1 cellular context compared by ENCODE assay signal in the genomic region with DNA sequence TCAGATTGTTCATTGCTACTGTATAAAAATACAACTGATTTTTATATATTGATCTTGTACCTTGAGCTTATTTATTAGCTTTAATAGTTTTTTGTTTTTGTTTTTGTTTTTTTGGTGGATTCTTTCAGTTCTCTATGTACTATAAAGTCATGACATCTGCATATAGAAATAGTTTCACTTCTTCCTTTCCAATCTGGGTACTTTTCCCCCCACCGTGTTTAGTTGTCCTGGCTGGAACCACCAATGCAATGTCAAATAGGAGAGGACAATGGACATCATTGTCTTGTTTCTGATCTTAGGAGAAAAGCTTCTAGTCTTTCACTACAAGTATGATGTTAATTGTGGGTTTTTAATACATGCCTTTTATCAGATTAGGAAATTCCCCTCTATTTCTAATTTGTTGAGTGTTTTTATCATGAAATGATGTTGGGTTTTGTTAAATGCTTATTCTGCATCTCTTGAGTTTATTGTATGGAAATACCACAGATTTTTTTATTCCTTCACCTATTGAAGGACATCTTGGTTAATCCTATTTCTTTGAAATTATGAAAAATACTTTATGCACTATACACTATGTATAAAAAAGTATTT.
TF ChIP-seq lines count a peak whose summit lies in the region.

No MANE protein-coding gene starts in this region.

TF ChIP-seq in GM12878, 131 proteins besides CTCF, POLR2A, EP300 and RAD21 (continued from another document and continues in another):
- TF ChIP-seq, protein P1, sequence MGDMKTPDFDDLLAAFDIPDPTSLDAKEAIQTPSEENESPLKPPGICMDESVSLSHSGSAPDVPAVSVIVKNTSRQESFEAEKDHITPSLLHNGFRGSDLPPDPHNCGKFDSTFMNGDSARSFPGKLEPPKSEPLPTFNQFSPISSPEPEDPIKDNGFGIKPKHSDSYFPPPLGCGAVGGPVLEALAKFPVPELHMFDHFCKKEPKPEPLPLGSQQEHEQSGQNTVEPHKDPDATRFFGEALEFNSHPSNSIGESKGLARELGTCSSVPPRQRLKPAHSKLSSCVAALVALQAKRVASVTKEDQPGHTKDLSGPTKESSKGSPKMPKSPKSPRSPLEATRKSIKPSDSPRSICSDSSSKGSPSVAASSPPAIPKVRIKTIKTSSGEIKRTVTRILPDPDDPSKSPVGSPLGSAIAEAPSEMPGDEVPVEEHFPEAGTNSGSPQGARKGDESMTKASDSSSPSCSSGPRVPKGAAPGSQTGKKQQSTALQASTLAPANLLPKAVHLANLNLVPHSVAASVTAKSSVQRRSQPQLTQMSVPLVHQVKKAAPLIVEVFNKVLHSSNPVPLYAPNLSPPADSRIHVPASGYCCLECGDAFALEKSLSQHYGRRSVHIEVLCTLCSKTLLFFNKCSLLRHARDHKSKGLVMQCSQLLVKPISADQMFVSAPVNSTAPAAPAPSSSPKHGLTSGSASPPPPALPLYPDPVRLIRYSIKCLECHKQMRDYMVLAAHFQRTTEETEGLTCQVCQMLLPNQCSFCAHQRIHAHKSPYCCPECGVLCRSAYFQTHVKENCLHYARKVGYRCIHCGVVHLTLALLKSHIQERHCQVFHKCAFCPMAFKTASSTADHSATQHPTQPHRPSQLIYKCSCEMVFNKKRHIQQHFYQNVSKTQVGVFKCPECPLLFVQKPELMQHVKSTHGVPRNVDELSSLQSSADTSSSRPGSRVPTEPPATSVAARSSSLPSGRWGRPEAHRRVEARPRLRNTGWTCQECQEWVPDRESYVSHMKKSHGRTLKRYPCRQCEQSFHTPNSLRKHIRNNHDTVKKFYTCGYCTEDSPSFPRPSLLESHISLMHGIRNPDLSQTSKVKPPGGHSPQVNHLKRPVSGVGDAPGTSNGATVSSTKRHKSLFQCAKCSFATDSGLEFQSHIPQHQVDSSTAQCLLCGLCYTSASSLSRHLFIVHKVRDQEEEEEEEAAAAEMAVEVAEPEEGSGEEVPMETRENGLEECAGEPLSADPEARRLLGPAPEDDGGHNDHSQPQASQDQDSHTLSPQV (IDR thresholded peaks at IDR 0.05) = no peak
- TF ChIP-seq TCF7 (IDR thresholded peaks at IDR 0.05; ENCODE audit: borderline replicate concordance) (no peak), LARP7 (IDR thresholded peaks at IDR 0.05) (no peak), NFYA (IDR thresholded peaks at IDR 0.05; ENCODE audit: borderline replicate concordance, low read depth, low read length) (no peak), FOXK2 (IDR thresholded peaks at IDR 0.05) (no peak), TCF3 (IDR thresholded peaks at IDR 0.05; ENCODE audit: borderline replicate concordance, insufficient read depth, low read depth, low read length) (no peak), SMC3 (IDR thresholded peaks at IDR 0.05; ENCODE audit: borderline replicate concordance, low read length) (no peak), ZNF274 (IDR thresholded peaks at IDR 0.05; ENCODE audit: insufficient read depth, insufficient read length) (no peak), BACH1 (IDR thresholded peaks at IDR 0.05; ENCODE audit: borderline replicate concordance) (no peak; the same call in 1 of the 2 replicates), PML (IDR thresholded peaks at IDR 0.05; ENCODE audit: low read length) (no peak), STAT1 (conservative IDR thresholded peaks at IDR 0.05) (no peak), MYC (IDR thresholded peaks at IDR 0.05; ENCODE audit: insufficient read depth, insufficient read length, insufficient replicate concordance, low read length, severe bottlenecking) (no peak), ZBED1 (IDR thresholded peaks at IDR 0.05; ENCODE audit: borderline replicate concordance) (no peak), YY1 (IDR thresholded peaks at IDR 0.05; ENCODE audit: low read depth, low read length) (no peak), KAT2A (conservative IDR thresholded peaks at IDR 0.05; ENCODE audit: control insufficient read depth, low read depth, low read length) (no peak), FOXM1 (IDR thresholded peaks at IDR 0.05; ENCODE audit: low read depth, low read length) (no peak), ZNF207 (IDR thresholded peaks at IDR 0.05; ENCODE audit: borderline replicate concordance) (no peak), ZNF217 (IDR thresholded peaks at IDR 0.05) (no peak), ATF7 (IDR thresholded peaks at IDR 0.05; ENCODE audit: low read depth) (peak; percentile 81), HDAC2 (IDR thresholded peaks at IDR 0.05) (no peak), MXI1 (IDR thresholded peaks at IDR 0.05; ENCODE audit: low read depth, low read length) (no peak), GATAD2B (conservative IDR thresholded peaks at IDR 0.05; ENCODE audit: low read depth) (no peak), IKZF2 (IDR thresholded peaks at IDR 0.05) (peak; percentile 70 to 81; a peak in 2 of 4 replicates), BRCA1 (IDR thresholded peaks at IDR 0.05; ENCODE audit: low read depth, low read length) (no peak), RFX5 (IDR thresholded peaks at IDR 0.05; ENCODE audit: low read depth, low read length) (no peak), NR2C1 (IDR thresholded peaks at IDR 0.05) (no peak), PAX8 (IDR thresholded peaks at IDR 0.05) (no peak), MEF2B (IDR thresholded peaks at IDR 0.05; ENCODE audit: partially characterized antibody, poor library complexity, severe bottlenecking) (peak; percentile 62), NRF1 (conservative IDR thresholded peaks at IDR 0.05; ENCODE audit: low read depth, low read length) (no peak), RB1 (IDR thresholded peaks at IDR 0.05; ENCODE audit: borderline replicate concordance) (no peak), CBX5 (IDR thresholded peaks at IDR 0.05; ENCODE audit: low read depth) (no peak), SUPT20H (IDR thresholded peaks at IDR 0.05; ENCODE audit: borderline replicate concordance, control insufficient read depth, low read depth, low read length) (no peak), GABPA (IDR thresholded peaks at IDR 0.05; ENCODE audit: low read depth) (no peak), MTA3 (IDR thresholded peaks at IDR 0.05; ENCODE audit: borderline replicate concordance, low read length) (no peak), MTA2 (IDR thresholded peaks at IDR 0.05; ENCODE audit: low read depth) (peak; percentile 89), TBL1XR1 (IDR thresholded peaks at IDR 0.05; ENCODE audit: low read depth, low read length) (no peak), RELA (IDR thresholded peaks at IDR 0.05; ENCODE audit: borderline replicate concordance, partially characterized antibody) (no peak)
- TF ChIP-seq, protein P2, sequence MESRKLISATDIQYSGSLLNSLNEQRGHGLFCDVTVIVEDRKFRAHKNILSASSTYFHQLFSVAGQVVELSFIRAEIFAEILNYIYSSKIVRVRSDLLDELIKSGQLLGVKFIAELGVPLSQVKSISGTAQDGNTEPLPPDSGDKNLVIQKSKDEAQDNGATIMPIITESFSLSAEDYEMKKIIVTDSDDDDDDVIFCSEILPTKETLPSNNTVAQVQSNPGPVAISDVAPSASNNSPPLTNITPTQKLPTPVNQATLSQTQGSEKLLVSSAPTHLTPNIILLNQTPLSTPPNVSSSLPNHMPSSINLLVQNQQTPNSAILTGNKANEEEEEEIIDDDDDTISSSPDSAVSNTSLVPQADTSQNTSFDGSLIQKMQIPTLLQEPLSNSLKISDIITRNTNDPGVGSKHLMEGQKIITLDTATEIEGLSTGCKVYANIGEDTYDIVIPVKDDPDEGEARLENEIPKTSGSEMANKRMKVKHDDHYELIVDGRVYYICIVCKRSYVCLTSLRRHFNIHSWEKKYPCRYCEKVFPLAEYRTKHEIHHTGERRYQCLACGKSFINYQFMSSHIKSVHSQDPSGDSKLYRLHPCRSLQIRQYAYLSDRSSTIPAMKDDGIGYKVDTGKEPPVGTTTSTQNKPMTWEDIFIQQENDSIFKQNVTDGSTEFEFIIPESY (IDR thresholded peaks at IDR 0.05) = no peak
- TF ChIP-seq, protein P3, sequence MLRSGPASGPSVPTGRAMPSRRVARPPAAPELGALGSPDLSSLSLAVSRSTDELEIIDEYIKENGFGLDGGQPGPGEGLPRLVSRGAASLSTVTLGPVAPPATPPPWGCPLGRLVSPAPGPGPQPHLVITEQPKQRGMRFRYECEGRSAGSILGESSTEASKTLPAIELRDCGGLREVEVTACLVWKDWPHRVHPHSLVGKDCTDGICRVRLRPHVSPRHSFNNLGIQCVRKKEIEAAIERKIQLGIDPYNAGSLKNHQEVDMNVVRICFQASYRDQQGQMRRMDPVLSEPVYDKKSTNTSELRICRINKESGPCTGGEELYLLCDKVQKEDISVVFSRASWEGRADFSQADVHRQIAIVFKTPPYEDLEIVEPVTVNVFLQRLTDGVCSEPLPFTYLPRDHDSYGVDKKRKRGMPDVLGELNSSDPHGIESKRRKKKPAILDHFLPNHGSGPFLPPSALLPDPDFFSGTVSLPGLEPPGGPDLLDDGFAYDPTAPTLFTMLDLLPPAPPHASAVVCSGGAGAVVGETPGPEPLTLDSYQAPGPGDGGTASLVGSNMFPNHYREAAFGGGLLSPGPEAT (IDR thresholded peaks at IDR 0.05; ENCODE audit: low read depth) = peak; percentile 95
- TF ChIP-seq, protein P4, sequence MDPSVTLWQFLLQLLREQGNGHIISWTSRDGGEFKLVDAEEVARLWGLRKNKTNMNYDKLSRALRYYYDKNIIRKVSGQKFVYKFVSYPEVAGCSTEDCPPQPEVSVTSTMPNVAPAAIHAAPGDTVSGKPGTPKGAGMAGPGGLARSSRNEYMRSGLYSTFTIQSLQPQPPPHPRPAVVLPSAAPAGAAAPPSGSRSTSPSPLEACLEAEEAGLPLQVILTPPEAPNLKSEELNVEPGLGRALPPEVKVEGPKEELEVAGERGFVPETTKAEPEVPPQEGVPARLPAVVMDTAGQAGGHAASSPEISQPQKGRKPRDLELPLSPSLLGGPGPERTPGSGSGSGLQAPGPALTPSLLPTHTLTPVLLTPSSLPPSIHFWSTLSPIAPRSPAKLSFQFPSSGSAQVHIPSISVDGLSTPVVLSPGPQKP (IDR thresholded peaks at IDR 0.05; ENCODE audit: low read depth, low read length) = no peak
- TF ChIP-seq, protein P5, sequence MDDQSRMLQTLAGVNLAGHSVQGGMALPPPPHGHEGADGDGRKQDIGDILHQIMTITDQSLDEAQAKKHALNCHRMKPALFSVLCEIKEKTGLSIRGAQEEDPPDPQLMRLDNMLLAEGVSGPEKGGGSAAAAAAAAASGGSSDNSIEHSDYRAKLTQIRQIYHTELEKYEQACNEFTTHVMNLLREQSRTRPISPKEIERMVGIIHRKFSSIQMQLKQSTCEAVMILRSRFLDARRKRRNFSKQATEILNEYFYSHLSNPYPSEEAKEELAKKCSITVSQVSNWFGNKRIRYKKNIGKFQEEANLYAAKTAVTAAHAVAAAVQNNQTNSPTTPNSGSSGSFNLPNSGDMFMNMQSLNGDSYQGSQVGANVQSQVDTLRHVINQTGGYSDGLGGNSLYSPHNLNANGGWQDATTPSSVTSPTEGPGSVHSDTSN (IDR thresholded peaks at IDR 0.05; ENCODE audit: insufficient replicate concordance, low read depth, low read length) = no peak
- TF ChIP-seq, protein P6, sequence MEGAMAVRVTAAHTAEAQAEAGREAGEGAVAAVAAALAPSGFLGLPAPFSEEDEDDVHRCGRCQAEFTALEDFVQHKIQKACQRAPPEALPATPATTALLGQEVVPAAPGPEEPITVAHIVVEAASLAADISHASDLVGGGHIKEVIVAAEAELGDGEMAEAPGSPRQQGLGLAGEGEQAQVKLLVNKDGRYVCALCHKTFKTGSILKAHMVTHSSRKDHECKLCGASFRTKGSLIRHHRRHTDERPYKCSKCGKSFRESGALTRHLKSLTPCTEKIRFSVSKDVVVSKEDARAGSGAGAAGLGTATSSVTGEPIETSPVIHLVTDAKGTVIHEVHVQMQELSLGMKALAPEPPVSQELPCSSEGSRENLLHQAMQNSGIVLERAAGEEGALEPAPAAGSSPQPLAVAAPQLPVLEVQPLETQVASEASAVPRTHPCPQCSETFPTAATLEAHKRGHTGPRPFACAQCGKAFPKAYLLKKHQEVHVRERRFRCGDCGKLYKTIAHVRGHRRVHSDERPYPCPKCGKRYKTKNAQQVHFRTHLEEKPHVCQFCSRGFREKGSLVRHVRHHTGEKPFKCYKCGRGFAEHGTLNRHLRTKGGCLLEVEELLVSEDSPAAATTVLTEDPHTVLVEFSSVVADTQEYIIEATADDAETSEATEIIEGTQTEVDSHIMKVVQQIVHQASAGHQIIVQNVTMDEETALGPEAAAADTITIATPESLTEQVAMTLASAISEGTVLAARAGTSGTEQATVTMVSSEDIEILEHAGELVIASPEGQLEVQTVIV (IDR thresholded peaks at IDR 0.05; ENCODE audit: borderline replicate concordance, partially characterized antibody) = no peak
- TF ChIP-seq, protein P7, sequence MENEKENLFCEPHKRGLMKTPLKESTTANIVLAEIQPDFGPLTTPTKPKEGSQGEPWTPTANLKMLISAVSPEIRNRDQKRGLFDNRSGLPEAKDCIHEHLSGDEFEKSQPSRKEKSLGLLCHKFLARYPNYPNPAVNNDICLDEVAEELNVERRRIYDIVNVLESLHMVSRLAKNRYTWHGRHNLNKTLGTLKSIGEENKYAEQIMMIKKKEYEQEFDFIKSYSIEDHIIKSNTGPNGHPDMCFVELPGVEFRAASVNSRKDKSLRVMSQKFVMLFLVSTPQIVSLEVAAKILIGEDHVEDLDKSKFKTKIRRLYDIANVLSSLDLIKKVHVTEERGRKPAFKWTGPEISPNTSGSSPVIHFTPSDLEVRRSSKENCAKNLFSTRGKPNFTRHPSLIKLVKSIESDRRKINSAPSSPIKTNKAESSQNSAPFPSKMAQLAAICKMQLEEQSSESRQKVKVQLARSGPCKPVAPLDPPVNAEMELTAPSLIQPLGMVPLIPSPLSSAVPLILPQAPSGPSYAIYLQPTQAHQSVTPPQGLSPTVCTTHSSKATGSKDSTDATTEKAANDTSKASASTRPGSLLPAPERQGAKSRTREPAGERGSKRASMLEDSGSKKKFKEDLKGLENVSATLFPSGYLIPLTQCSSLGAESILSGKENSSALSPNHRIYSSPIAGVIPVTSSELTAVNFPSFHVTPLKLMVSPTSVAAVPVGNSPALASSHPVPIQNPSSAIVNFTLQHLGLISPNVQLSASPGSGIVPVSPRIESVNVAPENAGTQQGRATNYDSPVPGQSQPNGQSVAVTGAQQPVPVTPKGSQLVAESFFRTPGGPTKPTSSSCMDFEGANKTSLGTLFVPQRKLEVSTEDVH (IDR thresholded peaks at IDR 0.05; ENCODE audit: low read depth, partially characterized antibody) = peak; percentile 31
- TF ChIP-seq, protein P8, sequence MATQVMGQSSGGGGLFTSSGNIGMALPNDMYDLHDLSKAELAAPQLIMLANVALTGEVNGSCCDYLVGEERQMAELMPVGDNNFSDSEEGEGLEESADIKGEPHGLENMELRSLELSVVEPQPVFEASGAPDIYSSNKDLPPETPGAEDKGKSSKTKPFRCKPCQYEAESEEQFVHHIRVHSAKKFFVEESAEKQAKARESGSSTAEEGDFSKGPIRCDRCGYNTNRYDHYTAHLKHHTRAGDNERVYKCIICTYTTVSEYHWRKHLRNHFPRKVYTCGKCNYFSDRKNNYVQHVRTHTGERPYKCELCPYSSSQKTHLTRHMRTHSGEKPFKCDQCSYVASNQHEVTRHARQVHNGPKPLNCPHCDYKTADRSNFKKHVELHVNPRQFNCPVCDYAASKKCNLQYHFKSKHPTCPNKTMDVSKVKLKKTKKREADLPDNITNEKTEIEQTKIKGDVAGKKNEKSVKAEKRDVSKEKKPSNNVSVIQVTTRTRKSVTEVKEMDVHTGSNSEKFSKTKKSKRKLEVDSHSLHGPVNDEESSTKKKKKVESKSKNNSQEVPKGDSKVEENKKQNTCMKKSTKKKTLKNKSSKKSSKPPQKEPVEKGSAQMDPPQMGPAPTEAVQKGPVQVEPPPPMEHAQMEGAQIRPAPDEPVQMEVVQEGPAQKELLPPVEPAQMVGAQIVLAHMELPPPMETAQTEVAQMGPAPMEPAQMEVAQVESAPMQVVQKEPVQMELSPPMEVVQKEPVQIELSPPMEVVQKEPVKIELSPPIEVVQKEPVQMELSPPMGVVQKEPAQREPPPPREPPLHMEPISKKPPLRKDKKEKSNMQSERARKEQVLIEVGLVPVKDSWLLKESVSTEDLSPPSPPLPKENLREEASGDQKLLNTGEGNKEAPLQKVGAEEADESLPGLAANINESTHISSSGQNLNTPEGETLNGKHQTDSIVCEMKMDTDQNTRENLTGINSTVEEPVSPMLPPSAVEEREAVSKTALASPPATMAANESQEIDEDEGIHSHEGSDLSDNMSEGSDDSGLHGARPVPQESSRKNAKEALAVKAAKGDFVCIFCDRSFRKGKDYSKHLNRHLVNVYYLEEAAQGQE (IDR thresholded peaks at IDR 0.05; ENCODE audit: low read depth, low read length) = no peak
